Comparison of ENCODE assay signal across 25 cellular contexts in the genomic region with DNA sequence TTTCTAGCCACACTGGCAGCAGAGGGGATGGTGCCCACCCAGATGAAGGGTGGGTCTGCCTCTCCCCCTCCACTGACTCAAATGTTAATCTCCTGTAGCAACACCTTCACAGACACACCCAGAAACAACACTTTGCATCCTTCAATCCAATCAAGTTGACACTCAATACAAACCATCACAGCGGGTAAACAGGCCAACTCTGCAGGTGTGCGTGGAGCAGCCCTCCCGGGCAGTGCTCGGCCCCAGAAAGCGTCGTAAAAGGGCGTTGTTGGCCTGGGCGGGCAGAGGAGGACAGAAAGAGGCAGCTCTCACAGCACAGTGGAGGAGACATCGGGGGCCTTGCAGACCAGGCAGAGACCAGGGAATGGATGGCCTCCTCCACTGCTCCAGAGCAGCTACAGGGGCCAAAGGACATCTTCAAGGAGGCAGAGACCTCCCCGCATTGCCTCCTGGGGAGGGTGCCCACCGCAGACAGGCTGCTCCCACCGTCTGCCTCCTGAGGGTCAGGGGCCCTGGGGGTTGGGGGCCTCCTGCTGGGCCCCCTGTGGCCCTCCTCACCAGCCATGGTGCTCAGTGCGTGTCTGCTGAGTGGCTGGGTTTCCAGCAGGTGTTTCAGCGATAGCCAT.
"Had no signal": no experiment of that assay in that cellular context is flagged by ENCODE, and none has a peak within 500 bp of the region (broad histone marks: within the 10 kb centered on the region; RNA-seq: fewer than 3 reads in every experiment).

No MANE protein-coding gene starts in this region.

- H3K4me2 ChIP-seq: smooth muscle cell had no signal

- H3K27me3 ChIP-seq: thyroid gland had no signal

- H3K4me1 ChIP-seq: gastrocnemius medialis, left lung, lower lobe of right lung, parathyroid adenoma, psoas muscle, thyroid gland, upper lobe of right lung had no signal

- H3K4me1 Mint-ChIP-seq: central memory CD8-positive, alpha-beta T cell; stimulated activated naive B cell treated with anti-CD40 and anti-IgM and Interleukin-4, amounts not matched to agents 10 μg/mL and 1 μg/mL and 100 μg/mL, for 72 hours had no signal

- DNase-seq: activated CD4-positive, alpha-beta T cell treated with anti-CD3 and anti-CD28 coated beads for 4 hours; activated CD4-positive, alpha-beta T cell treated with anti-CD3 and anti-CD28 coated beads, Interleukin-2, amount 50 U/mL, for 4 hours; activated effector memory CD4-positive, alpha-beta T cell treated with Interleukin-2 at 50 U/mL for 16 hours; activated naive CD4-positive, alpha-beta T cell treated with Interleukin-2 at 50 U/mL for 16 hours; anterior cingulate cortex; effector memory CD4-positive, alpha-beta T cell; erythroblast; gastrocnemius medialis; glutamatergic neuron; left lung; lower lobe of right lung; nephron progenitor cell; nucleus accumbens; psoas muscle; stimulated activated CD4-positive, alpha-beta T cell treated with anti-CD3 and anti-CD28 coated beads, Interleukin-1b, Interleukin-23, amount 100 ng/mL, for 48 hours; stimulated activated CD4-positive, alpha-beta T cell treated with anti-CD3 and anti-CD28 coated beads, Interleukin-4, amount 100 ng/mL, for 4 hours; stimulated activated CD8-positive, alpha-beta memory T cell treated with anti-CD3 and anti-CD28 coated beads, Interleukin-4, amount 100 ng/mL, for 48 hours; stimulated activated naive B cell treated with anti-CD40 and anti-IgM and Interleukin-4, amounts not matched to agents 10 μg/mL and 1 μg/mL and 100 μg/mL, for 72 hours; stomach; thyroid gland; upper lobe of right lung had no signal

- H3K9me3 Mint-ChIP-seq: central memory CD8-positive, alpha-beta T cell; nephron progenitor cell; stimulated activated naive B cell treated with anti-CD40 and anti-IgM and Interleukin-4, amounts not matched to agents 10 μg/mL and 1 μg/mL and 100 μg/mL, for 72 hours had no signal

- H3K79me2 ChIP-seq: parathyroid adenoma had no signal

- H3K27ac ChIP-seq: gastrocnemius medialis, left lung, lower lobe of right lung, parathyroid adenoma, psoas muscle, stomach, thyroid gland, upper lobe of right lung had no signal

- H3K36me3 ChIP-seq: gastrocnemius medialis, left lung, lower lobe of right lung, thyroid gland, upper lobe of right lung had no signal

- H3K9me3 ChIP-seq: gastrocnemius medialis, left lung, lower lobe of right lung, psoas muscle, stomach, thyroid gland, upper lobe of right lung had no signal

- H3K27ac Mint-ChIP-seq: activated naive CD8-positive, alpha-beta T cell; nephron progenitor cell; stimulated activated naive B cell treated with anti-CD40 and anti-IgM and Interleukin-4, amounts not matched to agents 10 μg/mL and 1 μg/mL and 100 μg/mL, for 72 hours had no signal

- H3K36me3 Mint-ChIP-seq: activated naive CD8-positive, alpha-beta T cell; stimulated activated naive B cell treated with anti-CD40 and anti-IgM and Interleukin-4, amounts not matched to agents 10 μg/mL and 1 μg/mL and 100 μg/mL, for 72 hours had no signal

- H2AFZ ChIP-seq: parathyroid adenoma had no signal

- H3K9ac ChIP-seq: parathyroid adenoma had no signal

- H3K4me3 Mint-ChIP-seq: activated naive CD8-positive, alpha-beta T cell; central memory CD8-positive, alpha-beta T cell; nephron progenitor cell; stimulated activated naive B cell treated with anti-CD40 and anti-IgM and Interleukin-4, amounts not matched to agents 10 μg/mL and 1 μg/mL and 100 μg/mL, for 72 hours had no signal

- H3K4me3 ChIP-seq: gastrocnemius medialis, left lung, lower lobe of right lung, psoas muscle, smooth muscle cell, stomach, thyroid gland, upper lobe of right lung had no signal
